In the genomic region with DNA sequence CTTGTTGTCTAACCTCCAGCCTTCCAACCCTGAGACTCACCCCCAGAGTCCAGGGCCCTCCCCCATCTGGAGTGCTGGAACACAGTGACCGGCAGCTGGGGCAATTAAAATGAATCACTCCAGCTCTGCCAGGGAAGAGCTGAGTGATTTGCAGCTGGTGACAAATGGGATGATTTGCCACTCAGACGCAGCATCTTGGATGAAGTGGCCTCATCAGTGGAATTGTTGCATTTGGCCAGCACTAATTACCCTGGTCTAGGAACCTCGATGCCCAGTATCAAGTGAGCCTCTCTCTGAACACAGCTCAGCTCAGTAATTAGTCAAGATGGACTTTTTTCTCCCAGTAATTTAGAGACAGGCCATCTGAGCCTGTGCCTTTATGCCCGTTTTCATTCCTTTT, we compare ENCODE assay signal across 18 cellular contexts.
A peak's percentile ranks its signal among the peaks of the same experiment; 100 is the strongest.
DNase-seq lines count a peak whose midpoint lies in the region; TF ChIP-seq lines count a peak whose summit lies in the region.
"Had no signal": no experiment of that assay in that cellular context is flagged by ENCODE, and none has a peak within 500 bp of the region (broad histone marks: within the 10 kb centered on the region; RNA-seq: fewer than 3 reads in every experiment).

No MANE protein-coding gene starts in this region.

- DNase-seq in COLO668 (lab: John Stamatoyannopoulos, UW; ENCODE audit: unreplicated experiment) (peak; percentile 3), LHCN-M2 (ENCODE audit: low read depth) (peak; percentile 77), NCI-H446 treated with DMSO at 0.1 percent for 48 hours (lab: John Stamatoyannopoulos, UW) (peak; percentile 54), foreskin fibroblast (peak; percentile 62 to 69), activated T-cell treated with anti-CD3 and anti-CD28 coated beads for 4 hours (no peak), HEK293T (ENCODE audit: extremely low spot score) (no peak), NCI-H1930 (lab: John Stamatoyannopoulos, UW) (no peak)
- DNase-seq in activated effector memory CD4-positive, alpha-beta T cell treated with Interleukin-2 at 50 U/mL for 16 hours: no peak
- DNase-seq: activated CD8-positive, alpha-beta T cell treated with anti-CD3 and anti-CD28 coated beads for 36 hours; activated gamma-delta T cell; left cardiac atrium; mucosa of descending colon; OCI-M1; small intestine; stimulated activated naive CD4-positive, alpha-beta T cell treated with Interleukin-2 at 50 U/mL for 16 hours; uterus had no signal

- H3K4me3 ChIP-seq in foreskin fibroblast (ENCODE audit: low read depth in 1 of 2, low read length in 2 of 2): no peak overlapping the region
- H3K4me3 ChIP-seq: BLaER1, mucosa of descending colon, SK-N-MC, uterus had no signal

- POLR2A ChIA-PET in HEK293T (lab: Yijun Ruan, JAX): no interaction called here

- CTCF ChIA-PET in HEK293T (lab: Yijun Ruan, JAX): no interaction called here

- no peak for TF ChIP-seq CTCF in foreskin fibroblast (IDR thresholded peaks at IDR 0.05; ENCODE audit: low read depth, low read length)

TF ChIP-seq in HEK293T, 16 proteins besides CTCF, POLR2A, EP300 and RAD21:
- TF ChIP-seq SUZ12 (IDR thresholded peaks at IDR 0.05): no peak
- TF ChIP-seq, protein P1, sequence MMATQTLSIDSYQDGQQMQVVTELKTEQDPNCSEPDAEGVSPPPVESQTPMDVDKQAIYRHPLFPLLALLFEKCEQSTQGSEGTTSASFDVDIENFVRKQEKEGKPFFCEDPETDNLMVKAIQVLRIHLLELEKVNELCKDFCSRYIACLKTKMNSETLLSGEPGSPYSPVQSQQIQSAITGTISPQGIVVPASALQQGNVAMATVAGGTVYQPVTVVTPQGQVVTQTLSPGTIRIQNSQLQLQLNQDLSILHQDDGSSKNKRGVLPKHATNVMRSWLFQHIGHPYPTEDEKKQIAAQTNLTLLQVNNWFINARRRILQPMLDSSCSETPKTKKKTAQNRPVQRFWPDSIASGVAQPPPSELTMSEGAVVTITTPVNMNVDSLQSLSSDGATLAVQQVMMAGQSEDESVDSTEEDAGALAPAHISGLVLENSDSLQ (IDR thresholded peaks at IDR 0.05): no peak
- TF ChIP-seq FOXM1 (IDR thresholded peaks at IDR 0.05; ENCODE audit: borderline replicate concordance): no peak

Comparison
In these comparisons a context has a peak if more than half of its experiments do, and no peak if none do; other contexts are left out.
1. DNase-seq: peak in COLO668 (single experiment), LHCN-M2 (single experiment), NCI-H446 treated with DMSO at 0.1 percent for 48 hours (single experiment) and foreskin fibroblast (2 of 2); none in activated T-cell treated with anti-CD3 and anti-CD28 coated beads for 4 hours (single experiment), HEK293T (single experiment), activated effector memory CD4-positive, alpha-beta T cell treated with Interleukin-2 at 50 U/mL for 16 hours (single experiment) and NCI-H1930 (0 of 2).